In the genomic region with DNA sequence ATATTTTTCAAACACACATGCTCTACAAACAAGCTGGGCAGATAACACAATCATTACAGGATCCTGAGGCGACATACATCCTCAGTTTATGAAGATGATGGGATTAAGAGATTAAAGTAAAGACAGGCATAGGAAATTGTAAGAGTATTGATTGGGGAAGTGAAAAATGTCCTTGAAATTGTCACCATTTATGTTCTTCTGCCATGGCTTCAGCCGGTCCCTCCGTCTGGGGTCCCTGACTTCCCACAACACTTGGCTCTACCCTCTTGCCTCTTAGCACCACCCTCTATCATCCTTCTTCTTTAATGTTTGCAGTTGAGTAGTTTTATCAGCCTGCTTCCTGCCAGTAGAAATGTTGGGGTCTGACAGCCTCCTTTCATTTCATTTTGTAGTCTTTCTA, we compare ENCODE assay signal across 34 cellular contexts.
"Had no signal": no experiment of that assay in that cellular context is flagged by ENCODE, and none has a peak within 500 bp of the region (broad histone marks: within the 10 kb centered on the region; RNA-seq: fewer than 3 reads in every experiment).

No MANE protein-coding gene starts in this region.

- H3K27ac ChIP-seq: adrenal gland, ascending aorta, body of pancreas, brain microvascular endothelial cell, breast epithelium, cardiac muscle cell had no signal

- H3K27me3 ChIP-seq: ascending aorta, body of pancreas, brain microvascular endothelial cell, breast epithelium, cardiac muscle cell had no signal

- H3K9me3 ChIP-seq: adrenal gland had no signal

- DNase-seq: activated effector memory CD4-positive, alpha-beta T cell treated with anti-CD3 and anti-CD28 coated beads, Interleukin-2, amount 50 U/mL, for 16 hours; activated effector memory CD4-positive, alpha-beta T cell treated with Interleukin-2 at 50 U/mL for 16 hours; activated gamma-delta T cell; activated gamma-delta T cell treated with Interleukin-2 at 50 U/mL for 16 hours; activated naive CD4-positive, alpha-beta T cell; activated naive CD4-positive, alpha-beta T cell treated with anti-CD3 and anti-CD28 coated beads for 36 hours; activated naive CD4-positive, alpha-beta T cell treated with anti-CD3 and anti-CD28 coated beads, Interleukin-2, amount 10 ng/mL, durations not matched to agents 7 days and 5 days; activated naive CD4-positive, alpha-beta T cell treated with anti-CD3 and anti-CD28 coated beads, Interleukin-2, amount 50 U/mL, for 16 hours; activated naive CD4-positive, alpha-beta T cell treated with Interleukin-2 at 50 U/mL for 16 hours; activated naive CD8-positive, alpha-beta T cell treated with anti-CD3 and anti-CD28 coated beads for 36 hours; activated naive CD8-positive, alpha-beta T cell treated with anti-CD3 and anti-CD28 coated beads, Interleukin-2, amount 10 ng/mL, durations not matched to agents 7 days and 5 days; activated naive CD8-positive, alpha-beta T cell treated with anti-CD3 and anti-CD28 coated beads, Interleukin-2, amount 50 U/mL, for 24 hours; activated T-cell treated with anti-CD3 and anti-CD28 coated beads, Interleukin-2, amount 50 U/mL, for 1 hour; activated T-cell treated with anti-CD3 and anti-CD28 coated beads, Interleukin-2, amount 50 U/mL, for 24 hours; activated T-cell treated with anti-CD3 and anti-CD28 coated beads, Interleukin-2, amount 50 U/mL, for 4 hours; activated T-cell treated with anti-CD3 and anti-CD28 coated beads, Interleukin-2, amount 50 U/mL, for 48 hours; activated T-cell treated with anti-CD3 and anti-CD28 coated beads, Interleukin-2, amount 50 U/mL, for 72 hours; adrenal gland; amniotic stem cell; amygdala; anterior cingulate cortex; aorta; body of pancreas; brain microvascular endothelial cell; caudate nucleus; central memory CD4-positive, alpha-beta T cell; cerebellar nuclear complex had no signal

- H3K4me3 ChIP-seq: adrenal gland, ascending aorta, body of pancreas, breast epithelium, cardiac muscle cell had no signal

- FAIRE-seq: astrocyte, bronchial epithelial cell had no signal

- ATAC-seq: activated naive CD4-positive, alpha-beta T cell treated with anti-CD3 and anti-CD28 coated beads, Interleukin-2, amount 50 U/mL, for 72 hours; activated naive CD8-positive, alpha-beta T cell treated with anti-CD3 and anti-CD28 coated beads, Interleukin-2, amount 50 U/mL, for 24 hours; activated T-cell treated with anti-CD3 and anti-CD28 coated beads, Interleukin-2, amount 50 U/mL, for 4 hours; activated T-cell treated with anti-CD3 and anti-CD28 coated beads, Interleukin-2, amount 50 U/mL, for 72 hours; activated T-helper 17 cell treated with anti-CD3 and anti-CD28 coated beads, Interleukin-2, amount 50 U/mL, for 72 hours; body of pancreas had no signal

- H3K4me1 ChIP-seq: adrenal gland, ascending aorta, body of pancreas, breast epithelium had no signal

- H3K36me3 ChIP-seq: adrenal gland, ascending aorta, brain microvascular endothelial cell, breast epithelium, cardiac muscle cell had no signal
